Comparison of ENCODE assay signal across 8 cellular contexts in the genomic region with DNA sequence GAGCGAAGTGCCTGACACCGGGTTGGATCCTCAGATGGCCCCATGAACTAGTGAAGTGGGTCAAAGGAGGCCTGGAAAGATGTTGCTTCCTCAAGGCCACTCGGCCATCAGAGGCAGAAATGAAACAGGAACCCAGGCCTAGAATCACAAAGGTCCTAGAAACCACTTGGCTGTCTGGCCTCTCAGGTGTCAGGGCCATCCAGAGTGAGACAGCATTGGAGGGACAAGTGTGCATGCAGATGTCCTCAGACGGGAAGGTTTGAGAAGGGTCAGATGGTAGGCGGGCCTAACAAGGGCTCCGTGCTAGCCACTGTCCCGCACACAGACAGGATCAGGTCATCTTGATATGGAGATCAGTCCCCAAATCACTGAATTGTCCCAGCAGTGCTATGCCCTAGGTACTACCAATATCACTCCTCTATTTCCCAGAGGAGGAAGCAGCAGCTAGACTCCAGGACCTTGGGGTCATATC. TPM values are rescaled to one million over a fixed set of nuclear protein-coding genes. Genes with fewer than 3 reads are reported as not detected.
DNase-seq lines count a peak whose midpoint lies in the region; ATAC-seq and TF ChIP-seq lines count a peak whose summit lies in the region.

No MANE protein-coding gene starts in this region.

- H3K27ac Mint-ChIP-seq in HFFc6 (peak overlapping the region; percentile 98), WTC11 (peak overlapping the region; percentile 73)
- peak overlapping the region; percentile 80 for H3K27ac Mint-ChIP-seq in stimulated activated memory B cell treated with anti-CD40 and anti-IgM and Interleukin-4, amounts not matched to agents 10 μg/mL and 1 μg/mL and 100 μg/mL, for 72 hours

- peak overlapping the region; percentile 76 for H3K4me3 Mint-ChIP-seq in HFFc6
- peak overlapping the region; percentile 80 for H3K4me3 Mint-ChIP-seq in WTC11
- no peak overlapping the region for H3K4me3 Mint-ChIP-seq in stimulated activated memory B cell treated with anti-CD40 and anti-IgM and Interleukin-4, amounts not matched to agents 10 μg/mL and 1 μg/mL and 100 μg/mL, for 72 hours

- peaks cover 4% of the 10 kb centered on the region for H3K27me3 ChIP-seq in iPS-18a (ENCODE audit: control insufficient read depth, insufficient read depth, low read length)

- CTCF ChIA-PET in WTC11 (lab: Charles Lee), result interaction anchor here (1.3 to 4.8 kb wide), 5 partner anchors 12 to 54 kb away, joined by 5 to 44 read pairs (median 9); partner anchors contain the start of gene TGFB1

- TF ChIP-seq CTCF in HFFc6 (IDR thresholded peaks at IDR 0.05) (no peak), WTC11 (IDR thresholded peaks at IDR 0.05) (no peak)

- H3K9me3 ChIP-seq in iPS-18a (ENCODE audit: control insufficient read depth, low read depth, low read length), result no peaks in the 10 kb centered on the region

- peak overlapping the region; percentile 51 for H3K4me3 ChIP-seq in iPS-18a (ENCODE audit: low read length)

- ATAC-seq in WTC11 (no peak), esophagus mucosa (no peak), GM18867 (IDR thresholded peaks at IDR 0.05; ENCODE audit: unreplicated experiment) (no peak)
- ATAC-seq in stimulated activated memory B cell treated with anti-CD40 and anti-IgM and Interleukin-4, amounts not matched to agents 10 μg/mL and 1 μg/mL and 100 μg/mL, for 72 hours, result no peak

- H3K4me1 Mint-ChIP-seq in HFFc6 (ENCODE audit: low read depth) (peaks cover 81% of the 10 kb centered on the region), WTC11 (peaks cover 57% of the 10 kb centered on the region)
- peaks cover 78% of the 10 kb centered on the region for H3K4me1 Mint-ChIP-seq in stimulated activated memory B cell treated with anti-CD40 and anti-IgM and Interleukin-4, amounts not matched to agents 10 μg/mL and 1 μg/mL and 100 μg/mL, for 72 hours

- POLR2A ChIA-PET in WTC11 (lab: Charles Lee), result interaction anchor here (0.6 kb wide), 1 partner anchor 543 kb away, joined by 3 read pairs; no protein-coding TSS in a partner anchor

- H3K4me1 ChIP-seq in iPS-18a (ENCODE audit: control insufficient read depth, low read depth, low read length), result peaks cover 31% of the 10 kb centered on the region

- DNase-seq in HFFc6 (no peak), WTC11 (ENCODE audit: low spot score) (no peak), NCI-H345 treated with DMSO at 0.1 percent for 48 hours (lab: John Stamatoyannopoulos, UW; ENCODE audit: unreplicated experiment) (no peak)
- no peak for DNase-seq in activated effector memory CD4-positive, alpha-beta T cell treated with Interleukin-2 at 50 U/mL for 16 hours

- H3K27ac ChIP-seq in iPS-18a (ENCODE audit: low read length), result no peak overlapping the region

- no peaks in the 10 kb centered on the region for H3K36me3 ChIP-seq in iPS-18a (ENCODE audit: control insufficient read depth, low read depth, low read length)

- H3K36me3 Mint-ChIP-seq in HFFc6 (ENCODE audit: low read depth) (peaks cover 25% of the 10 kb centered on the region), WTC11 (no peaks in the 10 kb centered on the region; the same call in 1 of the 2 replicates)
- peaks cover 33% of the 10 kb centered on the region for H3K36me3 Mint-ChIP-seq in stimulated activated memory B cell treated with anti-CD40 and anti-IgM and Interleukin-4, amounts not matched to agents 10 μg/mL and 1 μg/mL and 100 μg/mL, for 72 hours

- H3K9me3 Mint-ChIP-seq in HFFc6, result no peaks in the 10 kb centered on the region
- H3K9me3 Mint-ChIP-seq in WTC11, result no peaks in the 10 kb centered on the region
- no peaks in the 10 kb centered on the region for H3K9me3 Mint-ChIP-seq in stimulated activated memory B cell treated with anti-CD40 and anti-IgM and Interleukin-4, amounts not matched to agents 10 μg/mL and 1 μg/mL and 100 μg/mL, for 72 hours

- peaks cover 10% of the 10 kb centered on the region for H3K27me3 Mint-ChIP-seq in HFFc6 (ENCODE audit: insufficient read depth)
- no peaks in the 10 kb centered on the region; the same call in 1 of the 2 replicates for H3K27me3 Mint-ChIP-seq in WTC11 (ENCODE audit: low read depth)
- no peaks in the 10 kb centered on the region for H3K27me3 Mint-ChIP-seq in stimulated activated memory B cell treated with anti-CD40 and anti-IgM and Interleukin-4, amounts not matched to agents 10 μg/mL and 1 μg/mL and 100 μg/mL, for 72 hours

- H3K9ac ChIP-seq in iPS-18a (ENCODE audit: low read length), result no peak overlapping the region

TF ChIP-seq in WTC11, 78 proteins besides CTCF, POLR2A, EP300 and RAD21:
- TF ChIP-seq ZNF138 (CRISPR knock-in tag; conservative IDR thresholded peaks at IDR 0.05), result no peak
- no peak for TF ChIP-seq HMGA2 (CRISPR knock-in tag; IDR thresholded peaks at IDR 0.05)

RNA-seq across cellular contexts. Expression of gene CCDC97, which starts 14.3 kb away (rescaled TPM):
- 10 to 100 TPM; 15.4 to 19.1 (median 16.8) TPM for total RNA-seq in HFFc6 (2021; fragmentation: NEBNext Ultra II Directional; extraction: Animal tissue kit (Norgen Biotek cat#: 25700))
- total RNA-seq in WTC11 (2021), result 29.7 to 31.4 TPM (median 30.8 TPM) in 3 replicates
- total RNA-seq in esophagus mucosa, result 19.3 TPM

RNA-seq across cellular contexts. Expression of gene TGFB1, which starts 29.5 kb away (rescaled TPM):
- 100 to 1,000 TPM; 150 to 163 (median 158) TPM for total RNA-seq in HFFc6 (2021; fragmentation: NEBNext Ultra II Directional; extraction: Animal tissue kit (Norgen Biotek cat#: 25700))
- 10.4 to 11.8 TPM (median 11.0 TPM) in 3 replicates for total RNA-seq in WTC11 (2021)
- total RNA-seq in esophagus mucosa, result 53.8 TPM

RNA-seq across cellular contexts. Expression of gene B9D2, which starts 39.7 kb away (rescaled TPM):
- 1 to 10 TPM; 4.9 to 6.8 (median 6.3) TPM for total RNA-seq in HFFc6 (2021; fragmentation: NEBNext Ultra II Directional; extraction: Animal tissue kit (Norgen Biotek cat#: 25700))
- 4.5 to 6.3 TPM (median 4.7 TPM) in 3 replicates for total RNA-seq in WTC11 (2021)
- 4.3 TPM for total RNA-seq in esophagus mucosa

RNA-seq across cellular contexts. Expression of gene TMEM91, which starts 52.1 kb away (rescaled TPM):
- 1 to 10 TPM; 1.4 to 2.6 (median 1.7) TPM for total RNA-seq in HFFc6 (2021; fragmentation: NEBNext Ultra II Directional; extraction: Animal tissue kit (Norgen Biotek cat#: 25700))
- 5.3 to 6.0 TPM (median 5.3 TPM) in 3 replicates for total RNA-seq in WTC11 (2021)
- 20.0 TPM for total RNA-seq in esophagus mucosa
